In genomic region chr5:150485770-150486401, GRCh38 we compare ENCODE assay signal across 9 cellular contexts. TPM values are rescaled to one million over a fixed set of nuclear protein-coding genes. Genes with fewer than 3 reads are reported as not detected.
DNase-seq lines count a peak whose midpoint lies in the region; ATAC-seq and TF ChIP-seq lines count a peak whose summit lies in the region.
"Had no signal": no experiment of that assay in that cellular context is flagged by ENCODE, and none has a peak within 500 bp of the region (broad histone marks: within the 10 kb centered on the region; RNA-seq: fewer than 3 reads in every experiment).

No MANE protein-coding gene starts in this region.

- ATAC-seq in foreskin keratinocyte = peak; percentile 26
- ATAC-seq in GM18861 (IDR thresholded peaks at IDR 0.05; ENCODE audit: unreplicated experiment) = no peak

- H3K4me1 ChIP-seq in foreskin keratinocyte = peaks cover 33% of the 10 kb centered on the region

- peak overlapping the region; percentile 98 for H3K27ac ChIP-seq in foreskin keratinocyte

- DNase-seq in NCI-H1417 (lab: John Stamatoyannopoulos, UW) (peak in 2 of 3 experiments; percentile 59 to 72), NCI-H1417 treated with DMSO at 0.1 percent for 48 hours (lab: John Stamatoyannopoulos, UW) (no peak), M059J (ENCODE audit: low read depth) (peak; percentile 50), activated gamma-delta T cell (lab: John Stamatoyannopoulos, UW) (peak; percentile 20), foreskin keratinocyte (no peak), nucleus accumbens (lab: John Stamatoyannopoulos, UW) (peak in 39 of 56 donors; percentile 28 to 78 (median 59)), dedifferentiated amniotic fluid mesenchymal stem cell (ENCODE audit: extremely low spot score) (no peak)

- TF ChIP-seq CTCF in foreskin keratinocyte (conservative IDR thresholded peaks at IDR 0.05) = no peak

- no peaks in the 10 kb centered on the region for H3K27me3 ChIP-seq in foreskin keratinocyte

RNA-seq across cellular contexts. Expression of gene NDST1, which starts 22.0 kb away (rescaled TPM):
- 24.3 and 44.2 TPM in 2 replicates for total RNA-seq in M059J (2014; rRNA removed; shearing (Covaris generic))
- total RNA-seq in foreskin keratinocyte = 53.4 and 56.2 TPM in 2 replicates
- 15.3 and 16.8 TPM in 2 replicates for polyA plus RNA-seq in foreskin keratinocyte
- polyA plus RNA-seq: CD4-positive, CD25-positive, alpha-beta regulatory T cell had no signal

RNA-seq across cellular contexts. Expression of gene RPS14, which starts 36.3 kb away (rescaled TPM):
- total RNA-seq in M059J (2014; rRNA removed; shearing (Covaris generic)) = 1,412 and 1,643 TPM in 2 replicates
- total RNA-seq in foreskin keratinocyte = 2,193 and 2,437 TPM in 2 replicates
- 3,381 and 3,638 TPM in 2 replicates for polyA plus RNA-seq in foreskin keratinocyte

Comparison
In these comparisons a context has a peak if more than half of its experiments do, and no peak if none do; other contexts are left out.
1. DNase-seq: peak in NCI-H1417 (2 of 3), M059J (single experiment), activated gamma-delta T cell (single experiment) and nucleus accumbens (39 of 56); none in NCI-H1417 treated with DMSO at 0.1 percent for 48 hours (single experiment), foreskin keratinocyte (0 of 2) and dedifferentiated amniotic fluid mesenchymal stem cell (single experiment).